24 cellular contexts compared by ENCODE assay signal in the genomic region with DNA sequence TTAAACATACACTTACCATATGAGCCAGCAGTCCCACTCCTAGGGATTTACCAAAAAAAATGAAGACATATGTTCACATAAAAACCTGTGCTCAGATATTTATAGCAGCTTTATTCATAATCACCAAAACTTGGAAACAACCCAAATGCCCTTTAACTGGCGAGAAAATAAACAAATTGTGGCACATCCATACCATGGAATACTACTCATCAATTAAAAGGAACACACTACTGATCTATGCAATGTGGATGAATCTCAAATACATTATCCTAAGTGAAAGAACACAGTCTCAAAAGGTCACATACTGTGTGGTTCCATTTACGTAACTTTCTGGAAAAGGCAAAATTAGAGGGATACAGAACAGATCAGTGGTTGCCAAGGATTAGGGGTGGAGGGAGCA.
"Had no signal": no experiment of that assay in that cellular context is flagged by ENCODE, and none has a peak within 500 bp of the region (broad histone marks: within the 10 kb centered on the region; RNA-seq: fewer than 3 reads in every experiment).

No MANE protein-coding gene starts in this region.

- H3K4me3 ChIP-seq: ascending aorta, cardiac muscle cell, coronary artery, dorsolateral prefrontal cortex, lung, neural progenitor cell, tibial nerve had no signal

- H3K4me3 Mint-ChIP-seq: activated naive CD4-positive, alpha-beta T cell treated with anti-CD3 and anti-CD28 coated beads for 36 hours; activated naive CD8-positive, alpha-beta T cell treated with anti-CD3 and anti-CD28 coated beads for 36 hours; activated T-cell treated with anti-CD3 and anti-CD28 coated beads, Interleukin-2, amount 50 U/mL, for 72 hours; brain; natural killer cell; neural progenitor cell had no signal

- H3K9me3 ChIP-seq: ascending aorta, tibial nerve had no signal

- H3K36me3 ChIP-seq: ascending aorta, cardiac muscle cell, neural progenitor cell, tibial nerve had no signal

- DNase-seq: activated CD4-positive, alpha-beta T cell treated with anti-CD3 and anti-CD28 coated beads for 4 hours; activated CD4-positive, alpha-beta T cell treated with anti-CD3 and anti-CD28 coated beads, Interleukin-2, amount 50 U/mL, for 4 hours; activated effector memory CD4-positive, alpha-beta T cell treated with anti-CD3 and anti-CD28 coated beads, Interleukin-2, amount 50 U/mL, for 16 hours; activated naive CD4-positive, alpha-beta T cell treated with anti-CD3 and anti-CD28 coated beads for 36 hours; activated naive CD8-positive, alpha-beta T cell treated with anti-CD3 and anti-CD28 coated beads for 36 hours; activated T-cell treated with anti-CD3 and anti-CD28 coated beads for 4 hours; activated T-cell treated with anti-CD3 and anti-CD28 coated beads, Interleukin-2, amount 50 U/mL, for 72 hours; dorsolateral prefrontal cortex; effector memory CD4-positive, alpha-beta T cell; foreskin melanocyte; kidney glomerular epithelial cell; mesendoderm; natural killer cell; right cardiac atrium; stimulated activated CD4-positive, alpha-beta T cell treated with anti-CD3 and anti-CD28 coated beads, Interleukin-2, amount 100 ng/mL, for 48 hours; stimulated activated naive CD4-positive, alpha-beta T cell treated with Interleukin-2 at 50 U/mL for 16 hours had no signal

- H3K4me2 ChIP-seq: neural progenitor cell had no signal

- H2AFZ ChIP-seq: neural progenitor cell had no signal

- H3K9ac ChIP-seq: neural progenitor cell had no signal

- H3K27ac Mint-ChIP-seq: activated naive CD4-positive, alpha-beta T cell treated with anti-CD3 and anti-CD28 coated beads for 36 hours; activated naive CD8-positive, alpha-beta T cell treated with anti-CD3 and anti-CD28 coated beads for 36 hours; natural killer cell; neural progenitor cell had no signal

- H3K9me3 Mint-ChIP-seq: activated naive CD4-positive, alpha-beta T cell treated with anti-CD3 and anti-CD28 coated beads for 36 hours; activated naive CD8-positive, alpha-beta T cell treated with anti-CD3 and anti-CD28 coated beads for 36 hours; activated T-cell treated with anti-CD3 and anti-CD28 coated beads, Interleukin-2, amount 50 U/mL, for 72 hours; natural killer cell; neural progenitor cell had no signal

- H3K4me1 ChIP-seq: ascending aorta, neural progenitor cell, tibial nerve had no signal

- H3K27me3 ChIP-seq: ascending aorta, dorsolateral prefrontal cortex, tibial nerve had no signal

- H3K4me1 Mint-ChIP-seq: brain had no signal

- H3K27ac ChIP-seq: ascending aorta, cardiac muscle cell, coronary artery, dorsolateral prefrontal cortex, neural progenitor cell, tibial nerve had no signal

- ATAC-seq: activated T-cell treated with anti-CD3 and anti-CD28 coated beads, Interleukin-2, amount 50 U/mL, for 72 hours; left lobe of liver; natural killer cell; right cardiac atrium had no signal

- H3K36me3 Mint-ChIP-seq: activated naive CD8-positive, alpha-beta T cell treated with anti-CD3 and anti-CD28 coated beads for 36 hours; brain; natural killer cell; neural progenitor cell had no signal
